In genomic region chrX:19863237-19864223, GRCh38 we compare ENCODE assay signal across 8 cellular contexts. TPM values are rescaled to one million over a fixed set of nuclear protein-coding genes. Genes with fewer than 3 reads are reported as not detected.
DNase-seq lines count a peak whose midpoint lies in the region; ATAC-seq lines count a peak whose summit lies in the region.

No MANE protein-coding gene starts in this region.

- peak overlapping the region in 6 of 7 donors; percentile 17 to 78 (median 48) for H3K4me3 Mint-ChIP-seq in CD8-positive, alpha-beta memory T cell
- peak overlapping the region; percentile 48 for H3K4me3 Mint-ChIP-seq in central memory CD8-positive, alpha-beta T cell

- POLR2A ChIA-PET in CD8-positive, alpha-beta memory T cell (lab: Charles Lee) = interaction anchor here (0.7 kb wide), 1 partner anchor 10 kb away, joined by 3 read pairs; no protein-coding TSS in a partner anchor

- no peaks in the 10 kb centered on the region for H3K36me3 ChIP-seq in CD8-positive, alpha-beta memory T cell (ENCODE audit: insufficient read depth, low read length)

- no peaks in the 10 kb centered on the region for H3K27me3 ChIP-seq in CD8-positive, alpha-beta memory T cell (ENCODE audit: insufficient read depth, low read length, poor library complexity, severe bottlenecking)

- peaks cover 0 to 3% of the 10 kb centered on the region in 2 donors for H3K27me3 Mint-ChIP-seq in CD8-positive, alpha-beta memory T cell
- no peaks in the 10 kb centered on the region for H3K27me3 Mint-ChIP-seq in central memory CD8-positive, alpha-beta T cell

- CTCF ChIA-PET in CD8-positive, alpha-beta memory T cell (lab: Charles Lee) = interaction anchor here (1.0 to 1.8 kb wide), 2 partner anchors 19 to 64 kb away, joined by 3 to 6 read pairs; no protein-coding TSS in a partner anchor

- peak; percentile 70 for ATAC-seq in GM19397 (IDR thresholded peaks at IDR 0.05; ENCODE audit: unreplicated experiment)
- ATAC-seq in HG03280 (IDR thresholded peaks at IDR 0.05; ENCODE audit: unreplicated experiment) = peak; percentile 66
- ATAC-seq in central memory CD8-positive, alpha-beta T cell (replicated peaks; ENCODE audit: extremely low read depth, poor library complexity, severe bottlenecking) = no peak

- H3K4me1 ChIP-seq in CD8-positive, alpha-beta memory T cell (ENCODE audit: insufficient read depth, low read length) = peaks cover 25% of the 10 kb centered on the region

- H3K27ac Mint-ChIP-seq in CD8-positive, alpha-beta memory T cell = peak overlapping the region in 7 of 8 donors; percentile 34 to 87 (median 39)
- peak overlapping the region; percentile 90 for H3K27ac Mint-ChIP-seq in central memory CD8-positive, alpha-beta T cell (ENCODE audit: low read depth)

- H3K4me3 ChIP-seq in CD8-positive, alpha-beta memory T cell (ENCODE audit: low read length) = no peak overlapping the region

- H3K9me3 ChIP-seq in CD8-positive, alpha-beta memory T cell (ENCODE audit: low read length) = no peaks in the 10 kb centered on the region

- DNase-seq in CD8-positive, alpha-beta memory T cell = no peak
- no peak for DNase-seq in central memory CD8-positive, alpha-beta T cell (ENCODE audit: low spot score in 2 of 2)
- DNase-seq in OCI-M2 (lab: John Stamatoyannopoulos, UW; ENCODE audit: unreplicated experiment) = no peak
- DNase-seq in islet precursor cell = no peak
- DNase-seq in activated effector memory CD4-positive, alpha-beta T cell treated with anti-CD3 and anti-CD28 coated beads, Interleukin-2, amount 50 U/mL, for 16 hours = no peak
- DNase-seq in 8988T = no peak

- H3K27ac ChIP-seq in CD8-positive, alpha-beta memory T cell (ENCODE audit: low read depth, low read length) = no peak overlapping the region

- peaks cover 45 to 73% (median 61%) of the 10 kb centered on the region in 3 donors for H3K4me1 Mint-ChIP-seq in CD8-positive, alpha-beta memory T cell
- peaks cover 30% of the 10 kb centered on the region for H3K4me1 Mint-ChIP-seq in central memory CD8-positive, alpha-beta T cell

- no peaks in the 10 kb centered on the region for H3K9me3 Mint-ChIP-seq in CD8-positive, alpha-beta memory T cell
- no peaks in the 10 kb centered on the region for H3K9me3 Mint-ChIP-seq in central memory CD8-positive, alpha-beta T cell

- no peaks in the 10 kb centered on the region for H3K36me3 Mint-ChIP-seq in CD8-positive, alpha-beta memory T cell
- H3K36me3 Mint-ChIP-seq in central memory CD8-positive, alpha-beta T cell (ENCODE audit: insufficient read depth) = no peaks in the 10 kb centered on the region

RNA-seq across cellular contexts. Expression of gene SH3KBP1, which starts 23.9 kb away (rescaled TPM):
- total RNA-seq in CD8-positive, alpha-beta memory T cell = 10 to 100 TPM; 79.7 to 91.9 TPM
- polyA plus RNA-seq in CD8-positive, alpha-beta memory T cell = 221 TPM
